Comparison of ENCODE assay signal across 9 cellular contexts in genomic region chr6:42727084-42727601, GRCh38. TPM values are rescaled to one million over a fixed set of nuclear protein-coding genes. Genes with fewer than 3 reads are reported as not detected.
DNase-seq lines count a peak whose midpoint lies in the region; ATAC-seq and TF ChIP-seq lines count a peak whose summit lies in the region.
"Had no signal": no experiment of that assay in that cellular context is flagged by ENCODE, and none has a peak within 500 bp of the region (broad histone marks: within the 10 kb centered on the region; RNA-seq: fewer than 3 reads in every experiment).

No MANE protein-coding gene starts in this region.

- no peaks in the 10 kb centered on the region for H3K27me3 ChIP-seq in CD4-positive, CD25-positive, alpha-beta regulatory T cell (ENCODE audit: control insufficient read depth, insufficient read depth, low read length)
- H3K27me3 ChIP-seq in brain microvascular endothelial cell (replicated peaks) = no peaks in the 10 kb centered on the region
- no peaks in the 10 kb centered on the region for H3K27me3 ChIP-seq in thoracic aorta (replicated peaks; ENCODE audit: insufficient read depth)

- no peak for DNase-seq in CD4-positive, CD25-positive, alpha-beta regulatory T cell
- DNase-seq in brain microvascular endothelial cell = no peak
- DNase-seq in medulla oblongata (ENCODE audit: extremely low spot score) = peak; percentile 8
- no peak for DNase-seq in thoracic aorta (ENCODE audit: low spot score)
- DNase-seq in NCI-H2171 treated with DMSO at 0.1 percent for 48 hours (lab: John Stamatoyannopoulos, UW) = no peak
- no peak for DNase-seq in NCI-H1694 treated with DMSO at 0.1 percent for 48 hours (lab: John Stamatoyannopoulos, UW)

- H3K27me3 Mint-ChIP-seq in CD4-positive, CD25-positive, alpha-beta regulatory T cell = no peaks in the 10 kb centered on the region

- peak overlapping the region; percentile 85 for H3K27ac ChIP-seq in CD4-positive, CD25-positive, alpha-beta regulatory T cell (ENCODE audit: insufficient read depth, low read length, poor library complexity, severe bottlenecking)
- peak overlapping the region; percentile 18 for H3K27ac ChIP-seq in brain microvascular endothelial cell
- H3K27ac ChIP-seq in thoracic aorta = peak overlapping the region; percentile 61 to 67
- H3K27ac ChIP-seq: epithelial cell of prostate had no signal

- no peaks in the 10 kb centered on the region for H3K36me3 ChIP-seq in CD4-positive, CD25-positive, alpha-beta regulatory T cell (ENCODE audit: control insufficient read depth, insufficient read depth, low read length)
- H3K36me3 ChIP-seq in brain microvascular endothelial cell (replicated peaks) (no peaks in the 10 kb centered on the region), thoracic aorta (no peaks in the 10 kb centered on the region)

- peak overlapping the region; percentile 96 for H3K4me3 ChIP-seq in CD4-positive, CD25-positive, alpha-beta regulatory T cell (ENCODE audit: low read depth, low read length)
- H3K4me3 ChIP-seq in brain microvascular endothelial cell (ENCODE audit: low read depth, low read length) (peak overlapping the region; percentile 57), thoracic aorta (peak overlapping the region; percentile 75)

- H3K27ac Mint-ChIP-seq in CD4-positive, CD25-positive, alpha-beta regulatory T cell = peak overlapping the region; percentile 95 to 99 (median 97)

- peaks cover 9 to 20% (median 12%) of the 10 kb centered on the region in 4 donors for H3K4me1 Mint-ChIP-seq in CD4-positive, CD25-positive, alpha-beta regulatory T cell

- ATAC-seq in CD4-positive, CD25-positive, alpha-beta regulatory T cell (ENCODE audit: low read depth in 2 of 2) = no peak
- ATAC-seq in HG03442 (IDR thresholded peaks at IDR 0.05; ENCODE audit: unreplicated experiment) (peak; percentile 10), thoracic aorta (ENCODE audit: insufficient number of reproducible peaks, low FRiP score, low read depth) (no peak), HG02759 (IDR thresholded peaks at IDR 0.05; ENCODE audit: unreplicated experiment) (no peak)

- no peaks in the 10 kb centered on the region for H3K9me3 Mint-ChIP-seq in CD4-positive, CD25-positive, alpha-beta regulatory T cell

- H3K4me1 ChIP-seq in CD4-positive, CD25-positive, alpha-beta regulatory T cell (ENCODE audit: control insufficient read depth, insufficient read depth, low read length, poor library complexity, severe bottlenecking) = peaks cover 18% of the 10 kb centered on the region
- peaks cover 5 to 7% of the 10 kb centered on the region in 2 donors for H3K4me1 ChIP-seq in thoracic aorta (ENCODE audit: control insufficient read depth in 1 of 2, low read depth in 2 of 2)

- H3K36me3 Mint-ChIP-seq in CD4-positive, CD25-positive, alpha-beta regulatory T cell = no peaks in the 10 kb centered on the region

- in situ Hi-C loops in brain microvascular endothelial cell (cut with HindIII; ENCODE audit: low pct_ligation_motif_present, low sequenced_read_pairs) = no loop called here

- TF ChIP-seq CTCF in brain microvascular endothelial cell (IDR thresholded peaks at IDR 0.05; ENCODE audit: low read depth, low read length, missing control alignments) = no peak
- TF ChIP-seq CTCF in thoracic aorta (IDR thresholded peaks at IDR 0.05) = no peak

- peak overlapping the region; percentile 51 to 94 (median 86) for H3K4me3 Mint-ChIP-seq in CD4-positive, CD25-positive, alpha-beta regulatory T cell

- H3K9me3 ChIP-seq in CD4-positive, CD25-positive, alpha-beta regulatory T cell (ENCODE audit: control insufficient read depth in 2 of 2, low read length in 2 of 2) = no peaks in the 10 kb centered on the region
- H3K9me3 ChIP-seq in thoracic aorta = no peaks in the 10 kb centered on the region

RNA-seq across cellular contexts. Expression of gene PRPH2, which starts 4.7 kb away (rescaled TPM):
- total RNA-seq in CD4-positive, CD25-positive, alpha-beta regulatory T cell = not detected
- under 1 TPM in 3 of 4 donors, not detected in 1; 0.07 to 0.29 (median 0.18) TPM for polyA plus RNA-seq in CD4-positive, CD25-positive, alpha-beta regulatory T cell
- total RNA-seq in thoracic aorta = under 1 TPM in 1 of 2 donors, not detected in 1; 0.78 TPM

RNA-seq across cellular contexts. Expression of gene TBCC, which starts 18.8 kb away (rescaled TPM):
- total RNA-seq in CD4-positive, CD25-positive, alpha-beta regulatory T cell = 89.2 TPM
- 100 to 1,000 TPM; 117 to 136 (median 134) TPM for polyA plus RNA-seq in CD4-positive, CD25-positive, alpha-beta regulatory T cell
- total RNA-seq in thoracic aorta = 10 to 100 TPM; 26.4 to 33.8 TPM

RNA-seq across cellular contexts. Expression of gene BICRAL, which starts 54.7 kb away (rescaled TPM):
- 47.0 TPM for total RNA-seq in CD4-positive, CD25-positive, alpha-beta regulatory T cell
- 1 to 10 TPM; 3.3 to 3.8 (median 3.4) TPM for polyA plus RNA-seq in CD4-positive, CD25-positive, alpha-beta regulatory T cell
- 10 to 100 TPM; 16.5 to 18.8 TPM for total RNA-seq in thoracic aorta

Comparison
In these comparisons a context has a peak if more than half of its experiments do, and no peak if none do; other contexts are left out.
1. H3K27ac ChIP-seq: peak in every context shown above with its lines; median percentile 85 in CD4-positive, CD25-positive, alpha-beta regulatory T cell; 64 in thoracic aorta; 18 in brain microvascular endothelial cell.